8 cellular contexts compared by ENCODE assay signal in the genomic region with DNA sequence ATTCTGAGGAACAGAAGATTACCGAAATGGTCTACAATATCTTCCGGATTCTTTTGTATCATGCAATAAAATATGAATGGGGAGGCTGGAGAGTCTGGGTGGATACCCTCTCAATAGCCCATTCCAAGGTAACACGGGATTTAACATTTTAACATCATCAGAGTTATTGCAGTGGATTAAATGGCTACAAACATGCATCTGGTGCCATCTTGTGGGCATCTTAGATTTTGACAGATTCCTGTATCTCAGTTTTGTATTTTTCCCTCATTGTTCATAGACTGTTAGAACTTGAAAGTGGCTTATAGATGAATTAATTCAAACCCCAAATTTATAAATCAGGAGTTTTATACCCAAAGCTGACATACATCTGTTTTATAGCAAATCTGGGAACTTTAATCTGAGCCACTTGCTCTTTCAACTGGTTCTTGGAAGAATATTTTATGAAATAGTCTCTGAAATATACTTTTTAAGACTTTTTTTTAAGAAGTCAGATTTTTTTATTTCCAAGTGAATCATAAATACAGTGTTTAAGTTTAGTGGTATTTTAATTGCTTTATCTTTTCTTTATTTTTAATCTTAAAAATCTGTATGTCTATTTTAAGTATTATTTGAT.
DNase-seq lines count a peak whose midpoint lies in the region; ATAC-seq and TF ChIP-seq lines count a peak whose summit lies in the region.

No MANE protein-coding gene starts in this region.

- no peak overlapping the region for H2AK5ac ChIP-seq in mesendoderm (ENCODE audit: low read length)

- no peak overlapping the region for H3K56ac ChIP-seq in mesendoderm (ENCODE audit: low read length)

- H3K18ac ChIP-seq in mesendoderm (ENCODE audit: low read length), result no peak overlapping the region

- no peak overlapping the region for H3K4me2 ChIP-seq in mesendoderm (ENCODE audit: low read length)

- peak; percentile 61 for DNase-seq in DMS 273 (lab: John Stamatoyannopoulos, UW; ENCODE audit: unreplicated experiment)
- no peak for DNase-seq in DMS 273 treated with DMSO at 0.1 percent for 48 hours (lab: John Stamatoyannopoulos, UW)
- peak; percentile 52 for DNase-seq in KG1 (lab: John Stamatoyannopoulos, UW)
- no peak for DNase-seq in RWPE2 (ENCODE audit: low spot score)
- DNase-seq in dermis blood vessel endothelial cell, result peak; percentile 78
- peak; percentile 64 for DNase-seq in mesendoderm
- DNase-seq in activated CD8-positive, alpha-beta memory T cell treated with anti-CD3 and anti-CD28 coated beads, Interleukin-2, amount 50 U/mL, for 48 hours, result no peak

- H3K9me3 ChIP-seq in RWPE2 (ENCODE audit: severe bottlenecking), result no peaks in the 10 kb centered on the region

- H3K27me3 ChIP-seq in RWPE2 (ENCODE audit: insufficient read depth, poor library complexity, severe bottlenecking) (no peaks in the 10 kb centered on the region), mesendoderm (ENCODE audit: insufficient read depth, low read length, poor library complexity) (no peaks in the 10 kb centered on the region)

- TF ChIP-seq CTCF in RWPE2 (IDR thresholded peaks at IDR 0.05; ENCODE audit: poor library complexity, severe bottlenecking), result peak; percentile 83

- H2BK120ac ChIP-seq in mesendoderm (ENCODE audit: low read depth, low read length), result no peak overlapping the region

- H3K79me1 ChIP-seq in mesendoderm (ENCODE audit: low read length), result no peaks in the 10 kb centered on the region

- H3K4me3 ChIP-seq in RWPE2 (ENCODE audit: severe bottlenecking), result no peak overlapping the region
- no peak overlapping the region for H3K4me3 ChIP-seq in mesendoderm (ENCODE audit: low read length)

- H4K8ac ChIP-seq in mesendoderm (ENCODE audit: low read depth, low read length), result no peak overlapping the region

- H3K9ac ChIP-seq in mesendoderm (ENCODE audit: low read length), result no peak overlapping the region

- H3K4ac ChIP-seq in mesendoderm (ENCODE audit: low read depth, low read length), result no peak overlapping the region

- no peak overlapping the region for H3K27ac ChIP-seq in RWPE2 (ENCODE audit: poor library complexity, severe bottlenecking)
- no peak overlapping the region for H3K27ac ChIP-seq in mesendoderm (ENCODE audit: low read depth, low read length)

- ATAC-seq in GM21381 (IDR thresholded peaks at IDR 0.05; ENCODE audit: unreplicated experiment), result peak; percentile 60
- ATAC-seq in RWPE2 (ENCODE audit: low read depth), result no peak; the same call in 2 of the 3 replicates

- no peak overlapping the region for H3K23ac ChIP-seq in mesendoderm (ENCODE audit: low read length)

- no peak overlapping the region for H2BK5ac ChIP-seq in mesendoderm (ENCODE audit: low read length)

- no CpG with 5 or more reads among the region's 3 CpGs for WGBS in mesendoderm (ENCODE audit: extremely low coverage, insufficient coverage, low lambda C conversion rate)

- H3K79me2 ChIP-seq in mesendoderm (ENCODE audit: control insufficient read depth, insufficient read depth, low read length), result no peaks in the 10 kb centered on the region

- H3K4me1 ChIP-seq in RWPE2 (ENCODE audit: insufficient read depth, poor library complexity, severe bottlenecking) (no peaks in the 10 kb centered on the region), mesendoderm (ENCODE audit: control insufficient read depth, low read depth, low read length) (no peaks in the 10 kb centered on the region)

- no peak overlapping the region for H4K5ac ChIP-seq in mesendoderm (ENCODE audit: low read length)

- H3K36me3 ChIP-seq in RWPE2 (ENCODE audit: low read depth) (no peaks in the 10 kb centered on the region), mesendoderm (ENCODE audit: control insufficient read depth, insufficient read depth, low read length) (no peaks in the 10 kb centered on the region)

- H2BK15ac ChIP-seq in mesendoderm (replicated peaks; ENCODE audit: low read depth), result no peak overlapping the region

Comparison
In these comparisons a context has a peak if more than half of its experiments do, and no peak if none do; other contexts are left out.
1. DNase-seq: peak in DMS 273 (single experiment), KG1 (single experiment), dermis blood vessel endothelial cell (single experiment) and mesendoderm (single experiment); none in DMS 273 treated with DMSO at 0.1 percent for 48 hours (single experiment), RWPE2 (single experiment) and activated CD8-positive, alpha-beta memory T cell treated with anti-CD3 and anti-CD28 coated beads, Interleukin-2, amount 50 U/mL, for 48 hours (single experiment).